ENCODE assay signal across 22 cellular contexts in the genomic region with DNA sequence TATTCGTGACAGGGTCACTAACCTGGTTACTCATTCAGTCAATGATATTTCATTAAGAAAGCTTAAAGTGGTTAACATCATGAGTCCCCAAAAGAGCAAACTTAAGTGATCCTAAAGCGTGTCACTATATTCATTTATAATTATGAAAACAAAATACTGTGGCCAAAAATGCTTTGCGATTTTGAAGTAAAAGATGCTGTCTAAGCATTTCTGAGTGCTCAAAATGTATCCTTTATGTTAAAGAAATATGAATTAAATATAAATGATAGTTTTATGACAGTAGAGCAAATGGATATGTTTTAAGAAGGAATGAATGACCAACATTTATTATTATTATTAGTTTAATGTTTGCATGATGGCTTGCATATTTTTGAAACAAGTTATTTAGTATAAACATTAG.
DNase-seq lines count a peak whose midpoint lies in the region; ATAC-seq, FAIRE-seq and TF ChIP-seq lines count a peak whose summit lies in the region.
"Had no signal": no experiment of that assay in that cellular context is flagged by ENCODE, and none has a peak within 500 bp of the region (broad histone marks: within the 10 kb centered on the region; RNA-seq: fewer than 3 reads in every experiment).

No MANE protein-coding gene starts in this region.

- H3K27ac ChIP-seq in A549 (no peak overlapping the region), IMR-90 (ENCODE audit: insufficient read depth, low read length) (no peak overlapping the region), K562 (ENCODE audit: extremely low read depth, low read depth, low read length) (no peak overlapping the region), thoracic aorta (peak overlapping the region; percentile 64 to 96), esophagus muscularis mucosa (replicated peaks in 1 of 4) (no peak overlapping the region)
- H3K27ac ChIP-seq: C4-2B had no signal

- no peaks in the 10 kb centered on the region for H3K27me3 ChIP-seq in IMR-90 (ENCODE audit: control insufficient read depth, insufficient read depth, low read length)
- H3K27me3 ChIP-seq in K562 (ENCODE audit: control insufficient read depth in 2 of 2, insufficient read depth in 2 of 2, low read length in 2 of 2): no peaks in the 10 kb centered on the region; a peak in 1 of 5 replicates
- no peaks in the 10 kb centered on the region for H3K27me3 ChIP-seq in thoracic aorta (replicated peaks; ENCODE audit: insufficient read depth)
- H3K27me3 ChIP-seq in esophagus muscularis mucosa: no peaks in the 10 kb centered on the region
- H3K27me3 ChIP-seq: BLaER1 treated with 17β-estradiol and CSF1 and Interleukin-3, amounts not matched to agents 10 nM and 100 nM had no signal

- H3K9me3 ChIP-seq in A549 (no peaks in the 10 kb centered on the region), IMR-90 (ENCODE audit: control insufficient read depth, insufficient read depth, low read length) (no peaks in the 10 kb centered on the region), K562 (replicated peaks; ENCODE audit: control insufficient read depth, insufficient read depth, low read depth, low read length) (no peaks in the 10 kb centered on the region), thoracic aorta (no peaks in the 10 kb centered on the region), esophagus muscularis mucosa (no peaks in the 10 kb centered on the region)
- H3K9me3 ChIP-seq: Caco-2 had no signal

- H3K23ac ChIP-seq in IMR-90 (ENCODE audit: low read depth, low read length): no peak overlapping the region

- H3K4me1 ChIP-seq in A549 (no peaks in the 10 kb centered on the region), IMR-90 (ENCODE audit: control insufficient read depth, insufficient read depth, low read length) (peaks cover 7% of the 10 kb centered on the region), K562 (replicated peaks in 1 of 2; ENCODE audit: control insufficient read depth in 2 of 2, insufficient read depth in 2 of 2, low read length in 2 of 2) (no peaks in the 10 kb centered on the region; a peak in 1 of 5 replicates), thoracic aorta (ENCODE audit: control insufficient read depth in 1 of 2, low read depth in 2 of 2) (peaks cover 12 to 38% of the 10 kb centered on the region in 2 donors), esophagus muscularis mucosa (no peaks in the 10 kb centered on the region)

- TF ChIP-seq EP300 in A549 (IDR thresholded peaks at IDR 0.05) (no peak), K562 (IDR thresholded peaks at IDR 0.05; ENCODE audit: low read length) (no peak), esophagus muscularis mucosa (IDR thresholded peaks at IDR 0.05) (no peak)

- H2AFZ ChIP-seq in IMR-90 (replicated peaks; ENCODE audit: low read length, poor library complexity) (no peak overlapping the region), K562 (ENCODE audit: low read depth, low read length) (no peak overlapping the region)

- TF ChIP-seq CTCF in A549 (IDR thresholded peaks at IDR 0.05): no peak
- no peak for TF ChIP-seq CTCF in IMR-90 (conservative IDR thresholded peaks at IDR 0.05; ENCODE audit: low read depth, low read length)
- TF ChIP-seq CTCF in K562 (IDR thresholded peaks at IDR 0.05 in 2 of 3, conservative IDR thresholded peaks at IDR 0.05 in 1 of 3; ENCODE audit: insufficient read depth in 2 of 3, low read depth in 1 of 3, low read length in 3 of 3): no peak
- no peak for TF ChIP-seq CTCF in thoracic aorta (IDR thresholded peaks at IDR 0.05)
- no peak for TF ChIP-seq CTCF in esophagus muscularis mucosa (IDR thresholded peaks at IDR 0.05)

- intact Hi-C loops in IMR-90 (cut with micrococcal nuclease): no loop called here
- intact Hi-C loops in K562 (cut with micrococcal nuclease): no loop called here
- intact Hi-C loops in esophagus muscularis mucosa (cut with DNase I): no loop called here

- H3K9ac ChIP-seq in IMR-90 (ENCODE audit: low read depth, low read length) (no peak overlapping the region), K562 (ENCODE audit: insufficient read depth in 1 of 2, low read depth in 2 of 2, low read length in 2 of 2) (no peak overlapping the region)
- H3K9ac ChIP-seq: BLaER1 treated with 17β-estradiol and CSF1 and Interleukin-3, amounts not matched to agents 10 nM and 100 nM had no signal

- H2BK20ac ChIP-seq in IMR-90 (ENCODE audit: low read depth, low read length): 0 out of 2 replicates have a peak overlapping the region, but pooled peaks have one; percentile 61

- no peak overlapping the region for H3K56ac ChIP-seq in IMR-90 (ENCODE audit: extremely low read depth, insufficient read depth, low read length)

- FAIRE-seq in A549 (lab: Jason Lieb, UNC): no peak
- FAIRE-seq in K562 (lab: Jason Lieb, UNC): no peak
- FAIRE-seq: A204.1, D721Med, G401.6, GM12891, GM19239 had no signal

- H3K14ac ChIP-seq in IMR-90 (replicated peaks; ENCODE audit: low read depth, low read length): no peak overlapping the region

- H3K4ac ChIP-seq in IMR-90 (ENCODE audit: low read depth, low read length): no peak overlapping the region

- TF ChIP-seq POLR2A in A549 (IDR thresholded peaks at IDR 0.05; ENCODE audit: low read length) (no peak), IMR-90 (IDR thresholded peaks at IDR 0.05; ENCODE audit: low read depth, low read length) (no peak), K562 (conservative IDR thresholded peaks at IDR 0.05) (no peak), esophagus muscularis mucosa (IDR thresholded peaks at IDR 0.05; ENCODE audit: low read depth) (no peak)

- 85% methylated on average over 3 of the region's 3 CpGs for WGBS in A549 (ENCODE audit: missing lambda C conversion rate)
- WGBS in IMR-90 (ENCODE audit: extremely low coverage in 2 of 2, insufficient read length in 1 of 2), 2 experiments: no CpG with 5 or more reads among the region's 3 CpGs
- 7% methylated on average over 3 of the region's 3 CpGs for WGBS in K562 (ENCODE audit: insufficient coverage, low coverage, missing lambda C conversion rate)
- 86% methylated on average over 3 of the region's 3 CpGs for WGBS in esophagus muscularis mucosa

- POLR2A ChIA-PET in A549 (lab: Yijun Ruan, JAX): no interaction called here
- POLR2A ChIA-PET in IMR-90 (lab: Charles Lee; ENCODE audit: unreplicated experiment): no interaction called here
- POLR2A ChIA-PET in K562 (lab: Yijun Ruan, JAX): no interaction called here

- no peak overlapping the region; the same call in 1 of the 2 replicates for H4K91ac ChIP-seq in IMR-90 (ENCODE audit: insufficient read depth, low read depth, low read length)

- H2BK5ac ChIP-seq in IMR-90 (ENCODE audit: low read depth, low read length, poor library complexity, severe bottlenecking): no peak overlapping the region

- no peak for ATAC-seq in A549
- no peak for ATAC-seq in IMR-90 (ENCODE audit: low read depth)
- ATAC-seq in K562: no peak
- no peak for ATAC-seq in thoracic aorta (ENCODE audit: insufficient number of reproducible peaks, low FRiP score, low read depth)
- ATAC-seq: CD8-positive, alpha-beta T cell had no signal

- dilution Hi-C loops in IMR-90 (cut with HindIII; ENCODE audit: low sequenced_read_pairs, unreplicated experiment): no loop called here

- H4K5ac ChIP-seq in IMR-90 (ENCODE audit: low read depth, low read length): no peak overlapping the region

- no peak for TF ChIP-seq RAD21 in A549 (conservative IDR thresholded peaks at IDR 0.05 in 1 of 2, IDR thresholded peaks at IDR 0.05 in 1 of 2)
- TF ChIP-seq RAD21 in IMR-90 (IDR thresholded peaks at IDR 0.05; ENCODE audit: low read length): no peak
- TF ChIP-seq RAD21 in K562 (CRISPR knock-in tag; conservative IDR thresholded peaks at IDR 0.05 in 1 of 2, IDR thresholded peaks at IDR 0.05 in 1 of 2): no peak

- H3K36me3 ChIP-seq in IMR-90 (ENCODE audit: control insufficient read depth, insufficient read depth, low read length) (no peaks in the 10 kb centered on the region), K562 (ENCODE audit: control insufficient read depth, insufficient read depth, low read length) (no peaks in the 10 kb centered on the region), thoracic aorta (no peaks in the 10 kb centered on the region), esophagus muscularis mucosa (no peaks in the 10 kb centered on the region)
- H3K36me3 ChIP-seq: BLaER1 treated with 17β-estradiol and CSF1 and Interleukin-3, amounts not matched to agents 10 nM and 100 nM had no signal

- H4K20me1 ChIP-seq in IMR-90 (ENCODE audit: insufficient read depth, low read length) (no peaks in the 10 kb centered on the region), K562 (replicated peaks; ENCODE audit: control insufficient read depth, insufficient read depth, low read length) (no peaks in the 10 kb centered on the region)
- H4K20me1 ChIP-seq: BLaER1 treated with 17β-estradiol and CSF1 and Interleukin-3, amounts not matched to agents 10 nM and 100 nM had no signal

- DNase-seq in A549 (ENCODE audit: low read depth in 1 of 2, low spot score in 1 of 2): no peak
- no peak for DNase-seq in IMR-90
- no peak for DNase-seq in K562 (ENCODE audit: extremely low read depth in 1 of 4, low spot score in 3 of 4)
- DNase-seq in thoracic aorta (ENCODE audit: low spot score): no peak
- no peak for DNase-seq in NCI-H2196 (lab: John Stamatoyannopoulos, UW; ENCODE audit: unreplicated experiment)
- DNase-seq in esophagus muscularis mucosa (ENCODE audit: extremely low spot score): no peak
- no peak for DNase-seq in NCI-H1048 (lab: John Stamatoyannopoulos, UW)
- DNase-seq: 8988T; AML-193; Caco-2; Calu3; CD4-positive, alpha-beta T cell; CD8-positive, alpha-beta T cell; DMS79 treated with DMSO at 0.1 percent for 48 hours; GF-D8 had no signal

- no peak overlapping the region for H2AK9ac ChIP-seq in IMR-90 (replicated peaks; ENCODE audit: low read depth, low read length, poor library complexity)

- H2AK5ac ChIP-seq in IMR-90 (ENCODE audit: low read depth, low read length): no peak overlapping the region

- H3K18ac ChIP-seq in IMR-90 (ENCODE audit: low read depth, low read length): no peak overlapping the region

- H2BK120ac ChIP-seq in IMR-90 (ENCODE audit: low read depth, low read length): 0 out of 2 replicates have a peak overlapping the region, but pooled peaks have one; percentile 83

- H2BK15ac ChIP-seq in IMR-90 (ENCODE audit: low read depth, low read length): peak overlapping the region; percentile 86; the same call in 1 of the 3 replicates

- 0 out of 4 replicates have a peak, but pooled peaks cover 0 to 4% of the 10 kb centered on the region in 2 experiments for H3K79me1 ChIP-seq in IMR-90 (ENCODE audit: low read depth in 1 of 2, low read length in 2 of 2)

- no peak overlapping the region for H4K8ac ChIP-seq in IMR-90 (ENCODE audit: low read depth in 2 of 2, low read length in 2 of 2)

- H3K79me2 ChIP-seq in K562 (ENCODE audit: control insufficient read depth, insufficient read depth, low read length): no peaks in the 10 kb centered on the region

- H3K9me1 ChIP-seq in IMR-90 (ENCODE audit: insufficient read depth, low read length) (no peaks in the 10 kb centered on the region; the same call in 1 of the 2 replicates), K562 (ENCODE audit: control insufficient read depth, insufficient read depth, low read length) (no peaks in the 10 kb centered on the region)

- H3K4me3 ChIP-seq in A549 (no peak overlapping the region), IMR-90 (ENCODE audit: insufficient read depth, low read depth, low read length) (no peak overlapping the region), K562 (no peak overlapping the region), thoracic aorta (no peak overlapping the region), esophagus muscularis mucosa (no peak overlapping the region)
- H3K4me3 ChIP-seq: BLaER1 treated with 17β-estradiol and CSF1 and Interleukin-3, amounts not matched to agents 10 nM and 100 nM had no signal

- in situ Hi-C loops in IMR-90 (cut with MboI; ENCODE audit: low sequenced_read_pairs) (no loop called here), K562 (cut with MboI) (no loop called here)

- CTCF ChIA-PET in A549 (lab: Yijun Ruan, JAX) (interaction anchor here (1.8 to 1.9 kb wide), 2 partner anchors 88 to 329 kb away, joined by 5 to 8 read pairs; no protein-coding TSS in a partner anchor), IMR-90 (lab: Yijun Ruan, JAX) (no interaction called here), K562 (lab: Yijun Ruan, JAX; ENCODE audit: low intra/inter-chr PET ratio) (no interaction called here)

- H3K4me2 ChIP-seq in A549 (no peak overlapping the region), IMR-90 (ENCODE audit: low read depth, low read length) (no peak overlapping the region), K562 (ENCODE audit: insufficient read depth, low read length) (no peak overlapping the region)
- H3K4me2 ChIP-seq: BLaER1 treated with 17β-estradiol and CSF1 and Interleukin-3, amounts not matched to agents 10 nM and 100 nM had no signal

- BruUV-seq in IMR-90 (replicated peaks; lab: Mats Ljungman, UMichigan): no TSS peak
- no TSS peak for BruUV-seq in K562 (replicated peaks; lab: Mats Ljungman, UMichigan)

Comparison
In these comparisons a context has a peak if more than half of its experiments do, and no peak if none do; other contexts are left out.
1. H3K27ac ChIP-seq: peak in thoracic aorta (2 of 2); none in A549 (0 of 2), IMR-90 (single experiment), K562 (single experiment) and esophagus muscularis mucosa (0 of 4).